Comparison of ENCODE assay signal across 9 cellular contexts in the genomic region with DNA sequence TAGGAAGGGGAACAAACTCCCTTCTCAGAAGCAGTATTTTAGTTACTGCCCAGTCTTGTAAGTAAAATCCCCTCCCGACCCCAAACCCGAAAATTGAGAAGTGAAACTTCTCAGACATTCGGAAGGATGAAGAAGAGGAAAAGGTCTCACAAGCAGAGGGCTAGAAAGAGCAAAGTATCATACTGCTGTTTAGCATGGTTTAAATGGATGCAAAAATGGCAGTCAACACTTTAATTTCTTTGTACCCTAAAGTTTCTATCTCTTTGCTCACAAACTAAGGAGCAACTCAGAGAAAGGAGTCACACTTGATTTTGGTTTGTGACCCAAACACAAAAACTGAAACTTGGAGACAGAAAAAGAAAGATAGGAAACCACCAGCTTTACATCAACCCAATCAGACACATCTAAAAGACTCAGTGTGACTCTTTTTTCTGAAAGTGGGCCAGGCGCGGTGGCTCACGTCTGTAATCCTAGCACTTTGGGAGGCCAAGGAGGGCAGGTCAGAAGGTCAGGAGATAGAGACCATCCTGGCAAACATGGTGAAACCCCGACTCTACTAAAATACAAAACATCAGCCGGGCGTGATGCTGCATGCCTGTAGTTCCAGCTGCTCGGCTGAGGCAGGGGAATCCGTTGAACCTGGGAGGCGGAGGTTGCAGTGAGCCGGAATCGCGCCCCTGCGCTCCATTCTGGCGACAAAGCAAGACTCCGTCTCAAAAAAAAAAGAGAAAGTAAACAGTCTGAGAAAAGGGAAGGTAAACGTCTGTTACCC.
DNase-seq lines count a peak whose midpoint lies in the region; ATAC-seq and TF ChIP-seq lines count a peak whose summit lies in the region.
"Had no signal": no experiment of that assay in that cellular context is flagged by ENCODE, and none has a peak within 500 bp of the region (broad histone marks: within the 10 kb centered on the region; RNA-seq: fewer than 3 reads in every experiment).

No MANE protein-coding gene starts in this region.

- CTCF ChIA-PET in CD4-positive, alpha-beta memory T cell (lab: Charles Lee; ENCODE audit: partially characterized antibody): no interaction called here

- H3K27me3 ChIP-seq in CD4-positive, alpha-beta memory T cell (ENCODE audit: insufficient read depth, low read length): no peaks in the 10 kb centered on the region

- peak; percentile 65 for ATAC-seq in GM19397 (IDR thresholded peaks at IDR 0.05; ENCODE audit: unreplicated experiment)
- peak; percentile 63 for ATAC-seq in HG03060 (IDR thresholded peaks at IDR 0.05; ENCODE audit: low read depth, unreplicated experiment)

- no peak overlapping the region for H3K27ac ChIP-seq in CD4-positive, alpha-beta memory T cell (ENCODE audit: low read depth, low read length)

- no peaks in the 10 kb centered on the region for H3K9me3 Mint-ChIP-seq in T-helper 2 cell treated with Interferon-gamma antibody and Interleukin-4, amounts not matched to agents 5 μg/mL and 100 μg/mL, for 36 hours
- no peaks in the 10 kb centered on the region for H3K9me3 Mint-ChIP-seq in mesothelial cell of epicardium
- H3K9me3 Mint-ChIP-seq in CD4-positive, alpha-beta memory T cell: peaks cover 0 to 5% (median 0%) of the 10 kb centered on the region in 8 donors

- H3K4me1 ChIP-seq in CD4-positive, alpha-beta memory T cell (ENCODE audit: insufficient read depth, low read length): no peaks in the 10 kb centered on the region

- H3K36me3 ChIP-seq in CD4-positive, alpha-beta memory T cell (ENCODE audit: insufficient read depth, low read length): no peaks in the 10 kb centered on the region

- DNase-seq in GM12865 (ENCODE audit: low read depth): peak; percentile 85
- peak; percentile 13 for DNase-seq in T-helper 2 cell treated with Interferon-gamma antibody and Interleukin-4, amounts not matched to agents 5 μg/mL and 100 μg/mL, for 36 hours (ENCODE audit: low spot score)
- no peak for DNase-seq in mesothelial cell of epicardium (ENCODE audit: low spot score in 2 of 2, unreplicated experiment in 2 of 2)
- DNase-seq in GDM1 (lab: John Stamatoyannopoulos, UW): no peak
- DNase-seq in CD4-positive, alpha-beta memory T cell: no peak
- DNase-seq in activated naive CD4-positive, alpha-beta T cell treated with anti-CD3 and anti-CD28 coated beads, Interleukin-2, amount 50 U/mL, for 16 hours: no peak
- DNase-seq: NCI-H1417 treated with DMSO at 0.1 percent for 48 hours had no signal

- H3K36me3 Mint-ChIP-seq in T-helper 2 cell treated with Interferon-gamma antibody and Interleukin-4, amounts not matched to agents 5 μg/mL and 100 μg/mL, for 36 hours (ENCODE audit: low read depth): no peaks in the 10 kb centered on the region
- no peaks in the 10 kb centered on the region for H3K36me3 Mint-ChIP-seq in mesothelial cell of epicardium
- no peaks in the 10 kb centered on the region for H3K36me3 Mint-ChIP-seq in CD4-positive, alpha-beta memory T cell

- no peak overlapping the region for H3K4me3 Mint-ChIP-seq in T-helper 2 cell treated with Interferon-gamma antibody and Interleukin-4, amounts not matched to agents 5 μg/mL and 100 μg/mL, for 36 hours
- H3K4me3 Mint-ChIP-seq in mesothelial cell of epicardium: no peak overlapping the region
- H3K4me3 Mint-ChIP-seq in CD4-positive, alpha-beta memory T cell: no peak overlapping the region

- H3K4me3 ChIP-seq in GM12865 (ENCODE audit: low read depth, low read length): peak overlapping the region; percentile 63
- no peak overlapping the region for H3K4me3 ChIP-seq in CD4-positive, alpha-beta memory T cell (ENCODE audit: low read length in 2 of 2)

- H3K4me1 Mint-ChIP-seq in T-helper 2 cell treated with Interferon-gamma antibody and Interleukin-4, amounts not matched to agents 5 μg/mL and 100 μg/mL, for 36 hours (ENCODE audit: low read depth): peaks cover 5% of the 10 kb centered on the region
- H3K4me1 Mint-ChIP-seq in mesothelial cell of epicardium: peaks cover 25% of the 10 kb centered on the region
- peaks cover 0 to 2% (median 0%) of the 10 kb centered on the region in 4 donors for H3K4me1 Mint-ChIP-seq in CD4-positive, alpha-beta memory T cell

- H3K27me3 Mint-ChIP-seq in T-helper 2 cell treated with Interferon-gamma antibody and Interleukin-4, amounts not matched to agents 5 μg/mL and 100 μg/mL, for 36 hours (ENCODE audit: low read depth): peaks cover 3% of the 10 kb centered on the region
- H3K27me3 Mint-ChIP-seq in mesothelial cell of epicardium (ENCODE audit: low read depth): no peaks in the 10 kb centered on the region
- peaks cover 15 to 18% of the 10 kb centered on the region in 2 donors for H3K27me3 Mint-ChIP-seq in CD4-positive, alpha-beta memory T cell

- H3K9me3 ChIP-seq in CD4-positive, alpha-beta memory T cell (ENCODE audit: control insufficient read depth in 1 of 2, low read length in 2 of 2): no peaks in the 10 kb centered on the region

- no peak for TF ChIP-seq CTCF in GM12865 (IDR thresholded peaks at IDR 0.05; ENCODE audit: insufficient read depth, low read depth, low read length, missing control alignments)
- TF ChIP-seq CTCF in mesothelial cell of epicardium (IDR thresholded peaks at IDR 0.05; ENCODE audit: unreplicated experiment): no peak

- intact Hi-C loops in CD4-positive, alpha-beta memory T cell (cut with micrococcal nuclease): no loop called here

- H3K27ac Mint-ChIP-seq in T-helper 2 cell treated with Interferon-gamma antibody and Interleukin-4, amounts not matched to agents 5 μg/mL and 100 μg/mL, for 36 hours: no peak overlapping the region
- H3K27ac Mint-ChIP-seq in mesothelial cell of epicardium: no peak overlapping the region
- H3K27ac Mint-ChIP-seq in CD4-positive, alpha-beta memory T cell: no peak overlapping the region

- POLR2A ChIA-PET in CD4-positive, alpha-beta memory T cell (lab: Charles Lee; ENCODE audit: partially characterized antibody): no interaction called here

Comparison
In these comparisons a context has a peak if more than half of its experiments do, and no peak if none do; other contexts are left out.
1. DNase-seq: peak in GM12865 (single experiment) and T-helper 2 cell treated with Interferon-gamma antibody and Interleukin-4, amounts not matched to agents 5 μg/mL and 100 μg/mL, for 36 hours (single experiment); none in mesothelial cell of epicardium (0 of 2), GDM1 (single experiment), CD4-positive, alpha-beta memory T cell (0 of 5) and activated naive CD4-positive, alpha-beta T cell treated with anti-CD3 and anti-CD28 coated beads, Interleukin-2, amount 50 U/mL, for 16 hours (single experiment).